14 cellular contexts compared by ENCODE assay signal in genomic region chr15:101525087-101525669, GRCh38.
"Had no signal": no experiment of that assay in that cellular context is flagged by ENCODE, and none has a peak within 500 bp of the region (broad histone marks: within the 10 kb centered on the region; RNA-seq: fewer than 3 reads in every experiment).

No MANE protein-coding gene starts in this region.

- H3K27ac ChIP-seq: ascending aorta, breast epithelium, lower lobe of right lung, tibial nerve had no signal

- DNase-seq: activated CD4-positive, alpha-beta memory T cell treated with anti-CD3 and anti-CD28 coated beads, Interleukin-2, amount 10 ng/mL, durations not matched to agents 7 days and 5 days; activated CD4-positive, alpha-beta T cell treated with anti-CD3 and anti-CD28 coated beads for 4 hours; activated CD8-positive, alpha-beta memory T cell treated with anti-CD3 and anti-CD28 coated beads, Interleukin-2, amount 10 ng/mL, durations not matched to agents 7 days and 5 days; activated naive CD4-positive, alpha-beta T cell; activated naive CD8-positive, alpha-beta T cell treated with anti-CD3 and anti-CD28 coated beads, Interleukin-2, amount 10 ng/mL, durations not matched to agents 7 days and 5 days; effector memory CD4-positive, alpha-beta T cell; lower lobe of right lung; nucleus accumbens; stimulated activated CD4-positive, alpha-beta T cell treated with anti-CD3 and anti-CD28 coated beads, Interleukin-2, amount 100 ng/mL, for 24 hours; stimulated activated naive CD4-positive, alpha-beta T cell treated with Interleukin-2 at 50 U/mL for 16 hours; T-cell had no signal

- H3K27me3 ChIP-seq: ascending aorta, tibial nerve had no signal

- ATAC-seq: activated CD8-positive, alpha-beta memory T cell treated with anti-CD3 and anti-CD28 coated beads, Interleukin-2, amount 10 ng/mL, durations not matched to agents 7 days and 5 days; lower lobe of right lung; T-cell had no signal
